Comparison of ENCODE assay signal across 16 cellular contexts in genomic region chr2:169047253-169048250, GRCh38. TPM values are rescaled to one million over a fixed set of nuclear protein-coding genes. Genes with fewer than 3 reads are reported as not detected.
"Had no signal": no experiment of that assay in that cellular context is flagged by ENCODE, and none has a peak within 500 bp of the region (broad histone marks: within the 10 kb centered on the region; RNA-seq: fewer than 3 reads in every experiment).

No MANE protein-coding gene starts in this region.

- H3K9me3 ChIP-seq: pancreas, SK-N-SH had no signal

- H3K9ac ChIP-seq: SK-N-SH had no signal

- H3K4me3 ChIP-seq: coronary artery, pancreas, smooth muscle cell, tibial nerve had no signal

- DNase-seq: activated CD4-positive, alpha-beta T cell treated with anti-CD3 and anti-CD28 coated beads, Interleukin-2, amount 50 U/mL, for 48 hours; activated CD8-positive, alpha-beta memory T cell treated with anti-CD3 and anti-CD28 coated beads, Interleukin-2, amount 10 ng/mL, durations not matched to agents 7 days and 5 days; activated gamma-delta T cell; activated T-cell treated with anti-CD3 and anti-CD28 coated beads, Interleukin-2, amount 50 U/mL, for 4 hours; caudate nucleus; effector CD8-positive, alpha-beta T cell; hypothalamus; pancreas; SK-N-SH had no signal

- H3K27ac ChIP-seq: coronary artery, pancreas, tibial nerve had no signal

- H3K4me1 ChIP-seq: pancreas, tibial nerve had no signal

- H3K36me3 ChIP-seq: pancreas, tibial nerve had no signal

- H3K27me3 ChIP-seq: pancreas, tibial nerve had no signal

- H3K4me2 ChIP-seq: SK-N-SH, smooth muscle cell had no signal

- H3K9me2 ChIP-seq: SK-N-SH had no signal

- ATAC-seq: activated CD4-positive, CD25-positive, alpha-beta regulatory T cell treated with anti-CD3 and anti-CD28 coated beads, Interleukin-2, amount 50 U/mL, for 24 hours; activated CD8-positive, alpha-beta memory T cell treated with anti-CD3 and anti-CD28 coated beads, Interleukin-2, amount 10 ng/mL, durations not matched to agents 7 days and 5 days; activated T-cell treated with anti-CD3 and anti-CD28 coated beads, Interleukin-2, amount 50 U/mL, for 4 hours; stimulated activated effector memory CD8-positive, alpha-beta T cell treated with anti-CD3 and anti-CD28 coated beads, Interleukin-12 subunit alpha, Interleukin-12 subunit beta, amount 100 ng/mL, for 72 hours had no signal

RNA-seq across cellular contexts. Expression of gene ABCB11, which starts 16.4 kb away (rescaled TPM):
- total RNA-seq: activated CD8-positive, alpha-beta memory T cell treated with anti-CD3 and anti-CD28 coated beads, Interleukin-2, amount 10 ng/mL, durations not matched to agents 7 days and 5 days; activated T-cell treated with anti-CD3 and anti-CD28 coated beads, Interleukin-2, amount 50 U/mL, for 4 hours had no signal
- polyA plus RNA-seq: SK-N-SH had no signal

RNA-seq across cellular contexts. Expression of gene DHRS9, which starts 21.8 kb away (rescaled TPM):
- total RNA-seq: activated CD8-positive, alpha-beta memory T cell treated with anti-CD3 and anti-CD28 coated beads, Interleukin-2, amount 10 ng/mL, durations not matched to agents 7 days and 5 days; astrocyte; neural crest cell had no signal
- polyA plus RNA-seq: SK-N-SH had no signal
